In the genomic region with DNA sequence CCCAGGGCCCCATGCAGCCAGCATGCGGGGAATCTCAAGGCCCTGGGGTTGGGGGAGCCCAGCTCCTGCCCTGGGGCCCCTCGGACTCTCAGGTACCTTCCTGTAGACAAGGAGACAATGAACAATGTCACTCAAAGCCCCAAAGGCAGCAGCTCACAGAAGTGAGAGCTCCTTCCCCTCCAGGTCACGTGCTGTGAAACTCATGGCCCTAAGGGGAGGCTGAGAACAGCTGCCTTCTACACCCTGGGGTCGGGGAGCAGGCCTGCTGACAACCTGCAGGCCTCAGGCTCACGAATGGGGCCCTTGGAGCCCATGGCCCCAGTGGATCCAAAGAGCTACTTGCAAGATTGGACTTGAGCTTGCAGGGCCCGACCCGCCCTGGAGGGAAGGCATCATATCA, we compare ENCODE assay signal across 14 cellular contexts. TPM values are rescaled to one million over a fixed set of nuclear protein-coding genes. Genes with fewer than 3 reads are reported as not detected.
DNase-seq lines count a peak whose midpoint lies in the region; TF ChIP-seq lines count a peak whose summit lies in the region.
"Had no signal": no experiment of that assay in that cellular context is flagged by ENCODE, and none has a peak within 500 bp of the region (broad histone marks: within the 10 kb centered on the region; RNA-seq: fewer than 3 reads in every experiment).

No MANE protein-coding gene starts in this region.

- H3K36me3 Mint-ChIP-seq in mesothelial cell of epicardium, result no peaks in the 10 kb centered on the region
- H3K36me3 Mint-ChIP-seq in progenitor cell of endocrine pancreas (ENCODE audit: insufficient read depth), result no peaks in the 10 kb centered on the region
- H3K36me3 Mint-ChIP-seq: CD8-positive, alpha-beta memory T cell had no signal

- H3K9me3 Mint-ChIP-seq in mesothelial cell of epicardium (no peaks in the 10 kb centered on the region), progenitor cell of endocrine pancreas (ENCODE audit: low read depth) (no peaks in the 10 kb centered on the region)
- H3K9me3 Mint-ChIP-seq: H9 had no signal

- no peaks in the 10 kb centered on the region for H4K20me1 ChIP-seq in Loucy (ENCODE audit: insufficient read depth, low read length, poor library complexity, severe bottlenecking)
- no peaks in the 10 kb centered on the region for H4K20me1 ChIP-seq in osteoblast (ENCODE audit: insufficient read depth, low read length)

- peaks cover 17% of the 10 kb centered on the region for H3K4me1 ChIP-seq in Loucy (ENCODE audit: insufficient read depth, low read length, poor library complexity, severe bottlenecking)
- peaks cover under 1% of the 10 kb centered on the region for H3K4me1 ChIP-seq in osteoblast (ENCODE audit: insufficient read depth, low read length)
- H3K4me1 ChIP-seq: BE2C had no signal

- H3K4me1 Mint-ChIP-seq in mesothelial cell of epicardium, result peaks cover 42% of the 10 kb centered on the region
- peaks cover 23% of the 10 kb centered on the region for H3K4me1 Mint-ChIP-seq in progenitor cell of endocrine pancreas (ENCODE audit: low read depth)

- H3K27me3 ChIP-seq in Loucy (ENCODE audit: insufficient read depth, low read length, poor library complexity, severe bottlenecking), result no peaks in the 10 kb centered on the region
- peaks cover 4% of the 10 kb centered on the region for H3K27me3 ChIP-seq in WERI-Rb-1 (ENCODE audit: insufficient read depth, low read depth, severe bottlenecking)
- H3K27me3 ChIP-seq in osteoblast (ENCODE audit: insufficient read depth, low read length), result peaks cover 30% of the 10 kb centered on the region
- H3K27me3 ChIP-seq: BE2C had no signal

- H2AFZ ChIP-seq in Loucy (ENCODE audit: low read length), result no peak overlapping the region
- H2AFZ ChIP-seq in osteoblast (ENCODE audit: low read length), result no peak overlapping the region

- TF ChIP-seq CTCF in Loucy (conservative IDR thresholded peaks at IDR 0.05; ENCODE audit: low read length) (no peak), WERI-Rb-1 (IDR thresholded peaks at IDR 0.05; ENCODE audit: low read depth, low read length) (no peak), mesothelial cell of epicardium (IDR thresholded peaks at IDR 0.05; ENCODE audit: unreplicated experiment) (no peak), osteoblast (IDR thresholded peaks at IDR 0.05; ENCODE audit: extremely low read depth, low read depth, low read length) (no peak), progenitor cell of endocrine pancreas (IDR thresholded peaks at IDR 0.05; ENCODE audit: unreplicated experiment) (no peak)

- DNase-seq in WERI-Rb-1, result no peak
- no peak for DNase-seq in mesothelial cell of epicardium (ENCODE audit: low spot score in 2 of 2, unreplicated experiment in 2 of 2)
- DNase-seq in osteoblast (ENCODE audit: insufficient read length, low spot score, missing footprints), result peak; percentile 76
- DNase-seq in G401 (ENCODE audit: low spot score), result no peak
- DNase-seq in KBM-7, result no peak
- DNase-seq in progenitor cell of endocrine pancreas (ENCODE audit: low spot score, unreplicated experiment), result no peak
- DNase-seq: BE2C; Caco-2; CD8-positive, alpha-beta memory T cell; GOT3; H9; IMR-90 had no signal

- in situ Hi-C loops in G401 (cut with HindIII; ENCODE audit: low sequenced_read_pairs) (no loop called here), KBM-7 (cut with MboI; ENCODE audit: low pct_unique_long_range_greater_than_20kb, low sequenced_read_pairs) (no loop called here)

- H3K27me3 Mint-ChIP-seq in mesothelial cell of epicardium (ENCODE audit: low read depth) (no peaks in the 10 kb centered on the region), progenitor cell of endocrine pancreas (no peaks in the 10 kb centered on the region)

- H3K4me3 ChIP-seq in Loucy (ENCODE audit: low read length, poor library complexity, severe bottlenecking) (peak overlapping the region; percentile 72), WERI-Rb-1 (ENCODE audit: low read depth, low read length) (no peak overlapping the region), osteoblast (ENCODE audit: insufficient read depth, low read length) (no peak overlapping the region)
- H3K4me3 ChIP-seq: A549 had no signal

- H3K9ac ChIP-seq in Loucy (ENCODE audit: low read depth, low read length, poor library complexity, severe bottlenecking), result peak overlapping the region; percentile 66

- H3K4me2 ChIP-seq in Loucy (ENCODE audit: low read depth, low read length, poor library complexity, severe bottlenecking) (peak overlapping the region; percentile 71), osteoblast (ENCODE audit: insufficient read depth, low read length) (no peak overlapping the region)
- H3K4me2 ChIP-seq: A549 had no signal

- no peaks in the 10 kb centered on the region for H3K9me2 ChIP-seq in Loucy (replicated peaks; ENCODE audit: low read depth, low read length)

- no peaks in the 10 kb centered on the region for H3F3A ChIP-seq in Loucy (ENCODE audit: low read depth)

- H3K4me3 Mint-ChIP-seq in mesothelial cell of epicardium (peak overlapping the region; percentile 92), progenitor cell of endocrine pancreas (ENCODE audit: low read depth) (no peak overlapping the region)
- H3K4me3 Mint-ChIP-seq: CD8-positive, alpha-beta memory T cell; H9 had no signal

- peaks cover 53% of the 10 kb centered on the region for H3K79me2 ChIP-seq in Loucy (ENCODE audit: insufficient read depth, low read length)
- no peaks in the 10 kb centered on the region for H3K79me2 ChIP-seq in osteoblast (ENCODE audit: insufficient read depth, low read length)

- H3K27ac ChIP-seq in WERI-Rb-1 (peak overlapping the region; percentile 71), osteoblast (ENCODE audit: low read depth, low read length) (no peak overlapping the region)
- H3K27ac ChIP-seq: A549 had no signal

- H3K9me3 ChIP-seq in Loucy (ENCODE audit: insufficient read depth, low read depth, low read length) (no peaks in the 10 kb centered on the region), WERI-Rb-1 (ENCODE audit: severe bottlenecking) (peaks cover 6% of the 10 kb centered on the region), osteoblast (ENCODE audit: low read depth, low read length) (no peaks in the 10 kb centered on the region)
- H3K9me3 ChIP-seq: A549, BE2C, Caco-2 had no signal

- no peaks in the 10 kb centered on the region for H3K36me3 ChIP-seq in Loucy (ENCODE audit: insufficient read depth, low read length)
- no peaks in the 10 kb centered on the region for H3K36me3 ChIP-seq in WERI-Rb-1
- no peaks in the 10 kb centered on the region for H3K36me3 ChIP-seq in osteoblast (ENCODE audit: insufficient read depth, low read length)
- H3K36me3 ChIP-seq: BE2C had no signal

- H3K27ac Mint-ChIP-seq in mesothelial cell of epicardium (no peak overlapping the region), progenitor cell of endocrine pancreas (no peak overlapping the region)
- H3K27ac Mint-ChIP-seq: CD8-positive, alpha-beta memory T cell; H9 had no signal

RNA-seq across cellular contexts. Expression of a gene that starts 3.2 kb away (rescaled TPM):
- total RNA-seq in mesothelial cell of epicardium (194 to 209 TPM (median 204 TPM) in 3 replicates), osteoblast (61.9 and 85.4 TPM in 2 replicates), progenitor cell of endocrine pancreas (79.2 and 83.8 TPM in 2 replicates)
- 8.1 and 8.7 TPM in 2 replicates for total RNA-seq in G401 (2014; rRNA removed; shearing (Covaris generic))

RNA-seq across cellular contexts. Expression of a gene that starts 16.7 kb away (rescaled TPM):
- total RNA-seq in mesothelial cell of epicardium (15.1 to 15.9 TPM (median 15.7 TPM) in 3 replicates), osteoblast (30.9 and 35.8 TPM in 2 replicates), progenitor cell of endocrine pancreas (30.7 and 31.4 TPM in 2 replicates)
- total RNA-seq in G401 (2014; rRNA removed; shearing (Covaris generic)), result 19.2 and 21.7 TPM in 2 replicates

RNA-seq across cellular contexts. Expression of a gene that starts 41.7 kb away (rescaled TPM):
- total RNA-seq in mesothelial cell of epicardium (20.8 to 26.4 TPM (median 21.4 TPM) in 3 replicates), osteoblast (9.8 and 12.4 TPM in 2 replicates), progenitor cell of endocrine pancreas (28.1 and 29.9 TPM in 2 replicates)
- 34.5 and 40.8 TPM in 2 replicates for total RNA-seq in G401 (2014; rRNA removed; shearing (Covaris generic))

RNA-seq across cellular contexts. Expression of a gene that starts 44.2 kb away (rescaled TPM):
- 1.0 to 1.4 TPM (median 1.2 TPM) in 3 replicates for total RNA-seq in mesothelial cell of epicardium
- not detected in 2 replicates for total RNA-seq in osteoblast
- 0.86 and 2.4 TPM in 2 replicates for total RNA-seq in G401 (2014; rRNA removed; shearing (Covaris generic))
- 2.2 and 2.4 TPM in 2 replicates for total RNA-seq in progenitor cell of endocrine pancreas
- total RNA-seq: IMR-90 had no signal
